Comparison of ENCODE assay signal across 3 cellular contexts in genomic region chr4:19408488-19408887, GRCh38.
"Had no signal": no experiment of that assay in that cellular context is flagged by ENCODE, and none has a peak within 500 bp of the region (broad histone marks: within the 10 kb centered on the region; RNA-seq: fewer than 3 reads in every experiment).

No MANE protein-coding gene starts in this region.

- H3K4me3 ChIP-seq: K562 had no signal

- H3K27ac ChIP-seq: HL-60 had no signal

- DNase-seq: IMR-90 had no signal
